In genomic region chr2:28627722-28628480, GRCh38 we compare ENCODE assay signal across 11 cellular contexts.
DNase-seq lines count a peak whose midpoint lies in the region; ATAC-seq and TF ChIP-seq lines count a peak whose summit lies in the region.
"Had no signal": no experiment of that assay in that cellular context is flagged by ENCODE, and none has a peak within 500 bp of the region (broad histone marks: within the 10 kb centered on the region; RNA-seq: fewer than 3 reads in every experiment).

No MANE protein-coding gene starts in this region.

- H3K36me3 Mint-ChIP-seq in activated naive CD4-positive, alpha-beta T cell treated with anti-CD3 and anti-CD28 coated beads for 36 hours (ENCODE audit: low read depth): peaks cover 4% of the 10 kb centered on the region
- no peaks in the 10 kb centered on the region; the same call in 2 of the 3 replicates for H3K36me3 Mint-ChIP-seq in GM23338 (ENCODE audit: low read depth)

- no peak for TF ChIP-seq CTCF in astrocyte of the spinal cord (IDR thresholded peaks at IDR 0.05; ENCODE audit: low read depth, low read length)
- no peak for TF ChIP-seq CTCF in lower lobe of right lung (IDR thresholded peaks at IDR 0.05)
- TF ChIP-seq CTCF in upper lobe of left lung (IDR thresholded peaks at IDR 0.05): no peak
- no peak for TF ChIP-seq CTCF in GM23338 (conservative IDR thresholded peaks at IDR 0.05; ENCODE audit: low read depth in 2 of 2)

- no peaks in the 10 kb centered on the region for H3F3A ChIP-seq in GM23338 (replicated peaks; ENCODE audit: low read depth)

- H3K27ac ChIP-seq in lower lobe of right lung (peak overlapping the region; percentile 89), upper lobe of left lung (peak overlapping the region; percentile 83 to 96 (median 88)), GM23338 (ENCODE audit: low read depth) (no peak overlapping the region)

- no peak for DNase-seq in activated naive CD4-positive, alpha-beta T cell treated with anti-CD3 and anti-CD28 coated beads for 36 hours
- DNase-seq in activated naive CD4-positive, alpha-beta T cell (lab: John Stamatoyannopoulos, UW): no peak
- peak; percentile 72 for DNase-seq in astrocyte of the spinal cord (ENCODE audit: low read depth, low spot score)
- DNase-seq in lower lobe of right lung: no peak
- DNase-seq in upper lobe of left lung: no peak
- no peak for DNase-seq in stimulated activated CD4-positive, alpha-beta T cell treated with anti-CD3 and anti-CD28 coated beads, Interleukin-12 subunit alpha, Interleukin-12 subunit beta, amount 100 ng/mL, for 4 hours
- no peak for DNase-seq in cerebellar nuclear complex (lab: John Stamatoyannopoulos, UW)
- DNase-seq in GM23338 (ENCODE audit: low spot score): no peak
- DNase-seq: AML-193; NCI-H526; stimulated activated CD4-positive, alpha-beta T cell treated with anti-CD3 and anti-CD28 coated beads, Interleukin-1b, Interleukin-23, amount 100 ng/mL, for 48 hours had no signal

- peaks cover 52% of the 10 kb centered on the region for H3K4me1 Mint-ChIP-seq in activated naive CD4-positive, alpha-beta T cell treated with anti-CD3 and anti-CD28 coated beads for 36 hours (ENCODE audit: low read depth)
- H3K4me1 Mint-ChIP-seq in GM23338: peaks cover 18% of the 10 kb centered on the region

- H3K79me2 ChIP-seq in GM23338 (replicated peaks; ENCODE audit: insufficient read depth): no peaks in the 10 kb centered on the region

- no peaks in the 10 kb centered on the region for H3K9me3 ChIP-seq in lower lobe of right lung
- no peaks in the 10 kb centered on the region for H3K9me3 ChIP-seq in upper lobe of left lung

- WGBS in upper lobe of left lung, 2 donors: 90 to 91% methylated on average over 5 of the region's 5 CpGs

- H3K27me3 ChIP-seq in lower lobe of right lung (ENCODE audit: low read depth): no peaks in the 10 kb centered on the region
- no peaks in the 10 kb centered on the region for H3K27me3 ChIP-seq in upper lobe of left lung
- H3K27me3 ChIP-seq in GM23338 (ENCODE audit: insufficient read depth): no peaks in the 10 kb centered on the region

- 0 out of 2 replicates have a peak, but pooled peaks cover 4% of the 10 kb centered on the region for H3K9me2 ChIP-seq in GM23338 (ENCODE audit: insufficient read depth)

- H3K36me3 ChIP-seq in lower lobe of right lung (no peaks in the 10 kb centered on the region), upper lobe of left lung (no peaks in the 10 kb centered on the region), GM23338 (ENCODE audit: insufficient read depth) (no peaks in the 10 kb centered on the region)

- H4K20me1 ChIP-seq in GM23338 (replicated peaks; ENCODE audit: insufficient read depth): no peaks in the 10 kb centered on the region

- H2AFZ ChIP-seq in GM23338: no peak overlapping the region

- TF ChIP-seq EP300 in upper lobe of left lung (IDR thresholded peaks at IDR 0.05): no peak

- no peak for ATAC-seq in lower lobe of right lung
- no peak for ATAC-seq in upper lobe of left lung (ENCODE audit: low FRiP score in 2 of 2)
- no peak for ATAC-seq in GM23338

- no peak overlapping the region for H3K4me2 ChIP-seq in GM23338

- in situ Hi-C loops in astrocyte of the spinal cord (cut with HindIII; ENCODE audit: low sequenced_read_pairs): no loop called here

- H3K4me1 ChIP-seq in lower lobe of right lung (peaks cover 26% of the 10 kb centered on the region), upper lobe of left lung (peaks cover 13 to 30% (median 22%) of the 10 kb centered on the region in 4 donors), GM23338 (ENCODE audit: insufficient read depth) (peaks cover 8% of the 10 kb centered on the region)

- CTCF ChIA-PET in activated naive CD4-positive, alpha-beta T cell treated with anti-CD3 and anti-CD28 coated beads for 36 hours (lab: Charles Lee): interaction anchor here (0.6 kb wide), 1 partner anchor 363 kb away, joined by 3 read pairs; no protein-coding TSS in a partner anchor

- no peak for TF ChIP-seq POLR2A in upper lobe of left lung (IDR thresholded peaks at IDR 0.05)

- H3K27ac Mint-ChIP-seq in activated naive CD4-positive, alpha-beta T cell treated with anti-CD3 and anti-CD28 coated beads for 36 hours: peak overlapping the region; percentile 60
- no peak overlapping the region for H3K27ac Mint-ChIP-seq in GM23338

- no peak overlapping the region for H3K4me3 Mint-ChIP-seq in activated naive CD4-positive, alpha-beta T cell treated with anti-CD3 and anti-CD28 coated beads for 36 hours
- no peak overlapping the region for H3K4me3 Mint-ChIP-seq in GM23338

- no peaks in the 10 kb centered on the region for H3K9me3 Mint-ChIP-seq in activated naive CD4-positive, alpha-beta T cell treated with anti-CD3 and anti-CD28 coated beads for 36 hours
- no peaks in the 10 kb centered on the region; the same call in 2 of the 3 replicates for H3K9me3 Mint-ChIP-seq in GM23338

- intact Hi-C loops in activated naive CD4-positive, alpha-beta T cell treated with anti-CD3 and anti-CD28 coated beads for 36 hours (cut with micrococcal nuclease): loop anchor here (10.0 kb wide), 1 partner anchor 487 kb away; the partner anchor contains the start of gene CLIP4
- intact Hi-C loops in lower lobe of right lung (cut with DNase I): no loop called here

- no peaks in the 10 kb centered on the region for H3K27me3 Mint-ChIP-seq in activated naive CD4-positive, alpha-beta T cell treated with anti-CD3 and anti-CD28 coated beads for 36 hours (ENCODE audit: low read depth)
- peaks cover 8% of the 10 kb centered on the region for H3K27me3 Mint-ChIP-seq in GM23338 (ENCODE audit: insufficient read depth, low read depth, poor library complexity)

- H3K4me3 ChIP-seq in astrocyte of the spinal cord (ENCODE audit: low read depth, low read length): no peak overlapping the region
- H3K4me3 ChIP-seq in lower lobe of right lung: no peak overlapping the region
- no peak overlapping the region for H3K4me3 ChIP-seq in upper lobe of left lung
- no peak overlapping the region for H3K4me3 ChIP-seq in GM23338

TF ChIP-seq in GM23338, 12 proteins besides CTCF, POLR2A, EP300 and RAD21 (continues in another document):
- TF ChIP-seq CREB1 (CRISPR knock-in tag; IDR thresholded peaks at IDR 0.05; ENCODE audit: low read depth): no peak
- TF ChIP-seq ETS1 (IDR thresholded peaks at IDR 0.05): no peak
- no peak for TF ChIP-seq ZNF331 (CRISPR knock-in tag; IDR thresholded peaks at IDR 0.05; ENCODE audit: low read depth)
- TF ChIP-seq JUNB (IDR thresholded peaks at IDR 0.05; ENCODE audit: unreplicated experiment): no peak
